In genomic region chr15:99957642-99958013, GRCh38 we compare ENCODE assay signal across 23 cellular contexts.
"Had no signal": no experiment of that assay in that cellular context is flagged by ENCODE, and none has a peak within 500 bp of the region (broad histone marks: within the 10 kb centered on the region; RNA-seq: fewer than 3 reads in every experiment).

No MANE protein-coding gene starts in this region.

- H3K4me3 Mint-ChIP-seq: dendritic cell treated with granulocyte-macrophage colony-stimulating factor and Interleukin-4, amounts not matched to agents 40 ng/mL and 50 ng/mL, for 4 days; effector memory CD8-positive, alpha-beta T cell; endodermal cell; mesothelial cell of epicardium; naive B cell had no signal

- H3K27me3 Mint-ChIP-seq: dendritic cell treated with granulocyte-macrophage colony-stimulating factor and Interleukin-4, amounts not matched to agents 40 ng/mL and 50 ng/mL, for 4 days had no signal

- H3K4me1 Mint-ChIP-seq: endodermal cell, naive B cell had no signal

- ATAC-seq: effector memory CD8-positive, alpha-beta T cell; esophagus mucosa; gastrocnemius medialis; heart right ventricle; left cardiac atrium; left lung; left ventricle myocardium superior; lower lobe of right lung; mucosa of descending colon; naive thymus-derived CD8-positive, alpha-beta T cell had no signal

- H3K36me3 Mint-ChIP-seq: mesothelial cell of epicardium, naive B cell had no signal

- H3K9me3 Mint-ChIP-seq: dendritic cell treated with granulocyte-macrophage colony-stimulating factor and Interleukin-4, amounts not matched to agents 40 ng/mL and 50 ng/mL, for 4 days; effector memory CD8-positive, alpha-beta T cell; mesothelial cell of epicardium; naive thymus-derived CD8-positive, alpha-beta T cell had no signal

- H3K27ac Mint-ChIP-seq: dendritic cell treated with granulocyte-macrophage colony-stimulating factor and Interleukin-4, amounts not matched to agents 40 ng/mL and 50 ng/mL, for 4 days; effector memory CD8-positive, alpha-beta T cell; endodermal cell; mesothelial cell of epicardium; naive B cell had no signal

- DNase-seq: cortex of kidney; effector CD8-positive, alpha-beta T cell; effector memory CD8-positive, alpha-beta T cell; erythroblast; esophagus squamous epithelium; foreskin fibroblast; foreskin melanocyte; gastrocnemius medialis; glutamatergic neuron; heart right ventricle; hippocampal formation; left cardiac atrium; left ventricle myocardium superior; lower lobe of right lung; mesenchymal stem cell; mucosa of descending colon; naive B cell had no signal
